ENCODE assay signal across 14 cellular contexts in the genomic region with DNA sequence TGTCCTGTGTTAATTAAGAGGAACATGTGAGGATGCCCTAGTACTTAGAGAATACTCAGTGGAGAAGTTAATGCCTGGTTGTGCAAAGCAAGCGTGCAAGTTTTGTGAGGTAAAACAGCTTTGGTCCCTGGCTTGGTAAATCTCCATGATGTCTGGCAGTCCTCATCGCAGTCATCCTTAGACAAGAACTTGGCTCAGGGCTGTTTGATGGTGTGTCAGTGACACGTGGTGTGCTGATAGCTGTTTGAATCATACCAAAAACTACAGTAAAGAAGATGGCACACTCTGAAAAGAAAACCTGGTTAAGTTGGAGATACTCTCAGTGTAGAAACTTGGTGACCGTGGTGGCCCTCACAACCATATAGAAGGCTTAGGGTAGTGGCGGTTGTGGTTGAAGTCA.
"Had no signal": no experiment of that assay in that cellular context is flagged by ENCODE, and none has a peak within 500 bp of the region (broad histone marks: within the 10 kb centered on the region; RNA-seq: fewer than 3 reads in every experiment).

No MANE protein-coding gene starts in this region.

- H3K4me1 ChIP-seq: adrenal gland, left lung had no signal

- H3K36me3 ChIP-seq: adrenal gland, left lung had no signal

- H3K4me3 ChIP-seq: adrenal gland, left lung, tibial artery had no signal

- H3K27me3 ChIP-seq: adrenal gland, left lung, tibial artery had no signal

- H3K27ac ChIP-seq: adrenal gland, left lung, tibial artery had no signal

- ATAC-seq: activated naive CD4-positive, alpha-beta T cell treated with anti-CD3 and anti-CD28 coated beads, Interleukin-2, amount 50 U/mL, for 72 hours; left lung had no signal

- DNase-seq: activated CD4-positive, alpha-beta T cell treated with anti-CD3 and anti-CD28 coated beads, Interleukin-2, amount 50 U/mL, for 4 hours; activated gamma-delta T cell; endodermal cell; glutamatergic neuron; left lung; occipital lobe; stimulated activated CD4-positive, alpha-beta T cell treated with anti-CD3 and anti-CD28 coated beads, Interleukin-2, amount 100 ng/mL, for 24 hours; stimulated activated naive CD4-positive, alpha-beta T cell treated with Interleukin-2 at 50 U/mL for 16 hours; substantia nigra; SW 1271; T-helper 2 cell; tibial artery had no signal

- H3K9me3 ChIP-seq: adrenal gland, left lung, tibial artery had no signal
